ENCODE assay signal across 17 cellular contexts in the genomic region with DNA sequence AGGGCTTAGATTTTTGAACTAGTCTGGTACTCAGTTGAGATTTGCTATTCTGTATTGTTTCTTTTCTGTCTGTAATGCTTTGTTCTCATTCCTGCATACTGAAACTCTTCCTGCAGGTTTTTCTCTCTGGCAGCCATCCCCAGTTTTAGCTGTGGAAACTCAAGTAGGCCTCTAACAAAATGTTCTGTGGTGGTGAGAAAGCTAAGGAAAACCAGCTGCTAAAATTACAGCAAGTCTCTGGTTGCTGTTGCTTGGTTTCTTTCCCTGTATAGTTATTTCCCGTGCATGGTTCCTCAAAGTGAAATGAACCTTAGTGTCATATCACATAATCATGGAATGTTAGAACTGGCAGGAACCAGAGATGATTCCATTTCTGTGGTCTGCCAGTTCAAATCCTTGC.
A peak's percentile ranks its signal among the peaks of the same experiment; 100 is the strongest.
DNase-seq lines count a peak whose midpoint lies in the region; ATAC-seq and TF ChIP-seq lines count a peak whose summit lies in the region.
"Had no signal": no experiment of that assay in that cellular context is flagged by ENCODE, and none has a peak within 500 bp of the region (broad histone marks: within the 10 kb centered on the region; RNA-seq: fewer than 3 reads in every experiment).

No MANE protein-coding gene starts in this region.

- H3K27ac ChIP-seq in substantia nigra (ENCODE audit: low read depth, low read length, poor library complexity, severe bottlenecking): peak overlapping the region; percentile 32
- H3K27ac ChIP-seq: BLaER1 treated with 17β-estradiol and CSF1 and Interleukin-3, amounts not matched to agents 10 nM and 100 nM; HL-60; KMS-11 had no signal

- in situ Hi-C loops in astrocyte of the cerebellum (cut with HindIII; ENCODE audit: low sequenced_read_pairs): no loop called here

- ATAC-seq in omental fat pad (ENCODE audit: low FRiP score) (no peak), HG02610 (IDR thresholded peaks at IDR 0.05; ENCODE audit: unreplicated experiment) (no peak)
- ATAC-seq: CD8-positive, alpha-beta T cell had no signal

- DNase-seq in EH (ENCODE audit: low read depth) (peak; percentile 44), astrocyte of the cerebellum (ENCODE audit: low read depth) (peak; percentile 22), inferior parietal cortex (ENCODE audit: extremely low spot score) (peak; percentile 52), substantia nigra (lab: John Stamatoyannopoulos, UW) (no peak), germinal center (ENCODE audit: low spot score) (no peak), AG08395 (ENCODE audit: low spot score) (no peak), omental fat pad (ENCODE audit: low spot score) (no peak)
- DNase-seq: CD8-positive, alpha-beta T cell; DMS53; NCI-H1417 treated with DMSO at 0.1 percent for 48 hours; NCI-H1930; NCI-H2171; NCI-H526 had no signal

- H3K4me3 ChIP-seq in astrocyte of the cerebellum (ENCODE audit: low read depth, low read length): no peak overlapping the region
- H3K4me3 ChIP-seq: BLaER1 treated with 17β-estradiol and CSF1 and Interleukin-3, amounts not matched to agents 10 nM and 100 nM had no signal

- no peak for TF ChIP-seq CTCF in astrocyte of the cerebellum (IDR thresholded peaks at IDR 0.05; ENCODE audit: low read depth, low read length, missing control alignments)
- TF ChIP-seq CTCF in omental fat pad (IDR thresholded peaks at IDR 0.05): no peak

Comparison
In these comparisons a context has a peak if more than half of its experiments do, and no peak if none do; other contexts are left out.
1. DNase-seq: peak in EH (single experiment), astrocyte of the cerebellum (single experiment) and inferior parietal cortex (single experiment); none in substantia nigra (0 of 49), germinal center (single experiment), AG08395 (single experiment) and omental fat pad (single experiment).